ENCODE assay signal across 8 cellular contexts in genomic region chr12:76084277-76085158, GRCh38. TPM values are rescaled to one million over a fixed set of nuclear protein-coding genes. Genes with fewer than 3 reads are reported as not detected.
DNase-seq lines count a peak whose midpoint lies in the region; ATAC-seq and TF ChIP-seq lines count a peak whose summit lies in the region.

A gene with protein sequence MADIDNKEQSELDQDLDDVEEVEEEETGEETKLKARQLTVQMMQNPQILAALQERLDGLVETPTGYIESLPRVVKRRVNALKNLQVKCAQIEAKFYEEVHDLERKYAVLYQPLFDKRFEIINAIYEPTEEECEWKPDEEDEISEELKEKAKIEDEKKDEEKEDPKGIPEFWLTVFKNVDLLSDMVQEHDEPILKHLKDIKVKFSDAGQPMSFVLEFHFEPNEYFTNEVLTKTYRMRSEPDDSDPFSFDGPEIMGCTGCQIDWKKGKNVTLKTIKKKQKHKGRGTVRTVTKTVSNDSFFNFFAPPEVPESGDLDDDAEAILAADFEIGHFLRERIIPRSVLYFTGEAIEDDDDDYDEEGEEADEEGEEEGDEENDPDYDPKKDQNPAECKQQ (minus strand): TSS chr12:76084685. CDS start chr12:76074219, 10,466 bp downstream.

- H3K27ac ChIP-seq in CD8-positive, alpha-beta T cell (ENCODE audit: low read depth, low read length), result peak within 1 kb of the TSS; percentile 98

- intact Hi-C loops in CD8-positive, alpha-beta T cell (cut with DNase I, micrococcal nuclease), result loop anchor here (1.0 to 5.0 kb wide), 16 partner anchors 53 to 693 kb away; partner anchors contain the start of genes OSBPL8 (in 2 of the 2), PHLDA1 (in 2 of the 2), BBS10 (in 1 of the 2) and GLIPR1L2 (in 1 of the 2)

- H3K4me3 ChIP-seq in CD8-positive, alpha-beta T cell (ENCODE audit: low read depth, low read length), result peak within 1 kb of the TSS; percentile 69

- no peaks in the 10 kb centered on the region for H3K9me3 ChIP-seq in CD8-positive, alpha-beta T cell (ENCODE audit: low read length)

- ATAC-seq in CD8-positive, alpha-beta T cell, result peak; percentile 83
- peak; percentile 94 for ATAC-seq in GM19467 (IDR thresholded peaks at IDR 0.05; ENCODE audit: unreplicated experiment)

- DNase-seq in CD8-positive, alpha-beta T cell, result peak; percentile 92 to 98 (median 96)
- DNase-seq in HS-27A (ENCODE audit: low read depth) (peak; percentile 91), NK-92 (lab: John Stamatoyannopoulos, UW; ENCODE audit: unreplicated experiment) (peak; percentile 86), medulla oblongata (ENCODE audit: extremely low spot score) (peak; percentile 98)
- peak; percentile 98 for DNase-seq in activated CD8-positive, alpha-beta memory T cell treated with anti-CD3 and anti-CD28 coated beads for 24 hours
- DNase-seq in effector CD8-positive, alpha-beta T cell (lab: John Stamatoyannopoulos, UW), result peak; percentile 92
- DNase-seq in stimulated activated CD8-positive, alpha-beta memory T cell treated with anti-CD3 and anti-CD28 coated beads, Interleukin-12 subunit alpha, Interleukin-12 subunit beta, amount 100 ng/mL, for 1 hour (ENCODE audit: low read depth), result peak; percentile 95

- no peaks in the 10 kb centered on the region for H3K27me3 ChIP-seq in CD8-positive, alpha-beta T cell (ENCODE audit: insufficient read depth, low read length)

- H3K4me3 Mint-ChIP-seq in CD8-positive, alpha-beta T cell, result peak within 1 kb of the TSS; percentile 99

- H3K9me3 Mint-ChIP-seq in CD8-positive, alpha-beta T cell, result no peaks in the 10 kb centered on the region

- H3K4me1 ChIP-seq in CD8-positive, alpha-beta T cell (ENCODE audit: insufficient read depth, low read length), result peaks cover 34% of the 10 kb centered on the region

- peaks cover 17% of the 10 kb centered on the region for H3K36me3 Mint-ChIP-seq in CD8-positive, alpha-beta T cell

- peaks cover 53% of the 10 kb centered on the region for H3K4me1 Mint-ChIP-seq in CD8-positive, alpha-beta T cell (ENCODE audit: low read depth)

- TF ChIP-seq CTCF in CD8-positive, alpha-beta T cell (IDR thresholded peaks at IDR 0.05), result no peak

- POLR2A ChIA-PET in CD8-positive, alpha-beta T cell (lab: Charles Lee), result interaction anchor here (0.6 to 2.7 kb wide), 7 partner anchors 53 to 679 kb away, joined by 3 to 13 read pairs (median 3); partner anchors contain the start of genes BBS10, GLIPR1, OSBPL8 and PHLDA1

- no peaks in the 10 kb centered on the region for H3K36me3 ChIP-seq in CD8-positive, alpha-beta T cell (ENCODE audit: insufficient read depth, low read length)

- CTCF ChIA-PET in CD8-positive, alpha-beta T cell (lab: Charles Lee), result interaction anchor here (1.6 kb wide), 1 partner anchor 372 kb away, joined by 3 read pairs; no protein-coding TSS in a partner anchor

- H3K27me3 Mint-ChIP-seq in CD8-positive, alpha-beta T cell (ENCODE audit: low read depth), result no peaks in the 10 kb centered on the region

- peak within 1 kb of the TSS; percentile 100 for H3K27ac Mint-ChIP-seq in CD8-positive, alpha-beta T cell

RNA-seq across cellular contexts. Expression of the gene that starts here (rescaled TPM):
- 100 to 1,000 TPM; 581 to 618 TPM for total RNA-seq in CD8-positive, alpha-beta T cell

Comparison
In these comparisons a context has a peak if more than half of its experiments do, and no peak if none do; other contexts are left out.
1. Peak in every context shown above with its lines: DNase-seq, ATAC-seq, H3K4me3 ChIP-seq and H3K27ac ChIP-seq.